ENCODE assay signal across 10 cellular contexts in genomic region chr10:71548494-71548846, GRCh38.
DNase-seq lines count a peak whose midpoint lies in the region; ATAC-seq, FAIRE-seq and TF ChIP-seq lines count a peak whose summit lies in the region.
"Had no signal": no experiment of that assay in that cellular context is flagged by ENCODE, and none has a peak within 500 bp of the region (broad histone marks: within the 10 kb centered on the region; RNA-seq: fewer than 3 reads in every experiment).

No MANE protein-coding gene starts in this region.

- no peak overlapping the region for H2AFZ ChIP-seq in keratinocyte (ENCODE audit: control insufficient read depth, low read length)

- dilution Hi-C loops in keratinocyte (cut with MboI; ENCODE audit: extremely low pct_ligation_motif_present, low sequenced_read_pairs) = no loop called here

- H3K27ac ChIP-seq in BLaER1 treated with 17β-estradiol and CSF1 and Interleukin-3, amounts not matched to agents 10 nM and 100 nM = no peak overlapping the region
- H3K27ac ChIP-seq in keratinocyte (ENCODE audit: control insufficient read depth, insufficient read depth, low read length) = no peak overlapping the region
- H3K27ac ChIP-seq: SJSA1 had no signal

- no peak overlapping the region for H3K27ac Mint-ChIP-seq in HFFc6
- no peak overlapping the region for H3K27ac Mint-ChIP-seq in activated CD4-positive, alpha-beta memory T cell treated with anti-CD3 and anti-CD28 coated beads for 36 hours

- no peaks in the 10 kb centered on the region for H3K4me1 Mint-ChIP-seq in HFFc6 (ENCODE audit: low read depth)
- no peaks in the 10 kb centered on the region for H3K4me1 Mint-ChIP-seq in activated CD4-positive, alpha-beta memory T cell treated with anti-CD3 and anti-CD28 coated beads for 36 hours (ENCODE audit: low read depth)

- ATAC-seq in HG03565 (IDR thresholded peaks at IDR 0.05; ENCODE audit: unreplicated experiment) (no peak), HG03442 (IDR thresholded peaks at IDR 0.05; ENCODE audit: unreplicated experiment) (no peak)

- no peak overlapping the region for H3K9ac ChIP-seq in BLaER1 treated with 17β-estradiol and CSF1 and Interleukin-3, amounts not matched to agents 10 nM and 100 nM
- no peak overlapping the region for H3K9ac ChIP-seq in keratinocyte (ENCODE audit: control insufficient read depth, extremely low read depth, insufficient read depth, low read length)

- H3K9me3 ChIP-seq in BLaER1 treated with 17β-estradiol and CSF1 and Interleukin-3, amounts not matched to agents 10 nM and 100 nM (replicated peaks in 1 of 11) = peaks cover 0 to 9% (median 5%) of the 10 kb centered on the region in 11 experiments; a peak in 9 of 22 replicates
- no peaks in the 10 kb centered on the region for H3K9me3 ChIP-seq in keratinocyte (ENCODE audit: control insufficient read depth, low read depth, low read length)
- H3K9me3 ChIP-seq: HAP-1, SJSA1 had no signal

- no peaks in the 10 kb centered on the region for H3K79me2 ChIP-seq in keratinocyte (ENCODE audit: control insufficient read depth, insufficient read depth, low read length)

- TF ChIP-seq CTCF in HFFc6 (IDR thresholded peaks at IDR 0.05) (peak; percentile 71), keratinocyte (optimal IDR thresholded peaks at IDR 0.05 in 1 of 3, IDR thresholded peaks at IDR 0.05 in 1 of 3, conservative IDR thresholded peaks at IDR 0.05 in 1 of 3; ENCODE audit: extremely low read depth in 1 of 3, insufficient read depth in 2 of 3, low read length in 3 of 3) (peak; percentile 34 to 47 (median 38))

- 0 out of 22 replicates have a peak, but pooled peaks cover 0 to 5% (median 0%) of the 10 kb centered on the region in 11 experiments for H4K20me1 ChIP-seq in BLaER1 treated with 17β-estradiol and CSF1 and Interleukin-3, amounts not matched to agents 10 nM and 100 nM
- H4K20me1 ChIP-seq in keratinocyte (ENCODE audit: control insufficient read depth, extremely low read depth, insufficient read depth, low read length) = no peaks in the 10 kb centered on the region

- peaks cover 29% of the 10 kb centered on the region for H3K27me3 Mint-ChIP-seq in HFFc6 (ENCODE audit: insufficient read depth)
- H3K27me3 Mint-ChIP-seq in activated CD4-positive, alpha-beta memory T cell treated with anti-CD3 and anti-CD28 coated beads for 36 hours = no peaks in the 10 kb centered on the region

- POLR2A ChIA-PET in activated CD4-positive, alpha-beta memory T cell treated with anti-CD3 and anti-CD28 coated beads for 36 hours (lab: Charles Lee) = no interaction called here

- CTCF ChIA-PET in activated CD4-positive, alpha-beta memory T cell treated with anti-CD3 and anti-CD28 coated beads for 36 hours (lab: Charles Lee) = interaction anchor here (0.5 to 2.1 kb wide), 10 partner anchors 11 to 205 kb away, joined by 3 to 8 read pairs (median 3); no protein-coding TSS in a partner anchor

- H3K9me3 Mint-ChIP-seq in HFFc6 = no peaks in the 10 kb centered on the region
- H3K9me3 Mint-ChIP-seq in activated CD4-positive, alpha-beta memory T cell treated with anti-CD3 and anti-CD28 coated beads for 36 hours = no peaks in the 10 kb centered on the region

- intact Hi-C loops in activated CD4-positive, alpha-beta memory T cell treated with anti-CD3 and anti-CD28 coated beads for 36 hours (cut with micrococcal nuclease) = no loop called here

- DNase-seq in HFFc6 = no peak
- peak; percentile 36 for DNase-seq in activated CD4-positive, alpha-beta memory T cell treated with anti-CD3 and anti-CD28 coated beads for 36 hours
- DNase-seq in keratinocyte (ENCODE audit: low read depth, low spot score) = no peak
- DNase-seq in HuH-7 (ENCODE audit: low spot score) = no peak
- DNase-seq in NOMO-1 treated with dmso at 0.1 percent for 144 hours (lab: John Stamatoyannopoulos, UW; ENCODE audit: unreplicated experiment) = no peak

- no peak overlapping the region for H3K4me3 ChIP-seq in BLaER1 treated with 17β-estradiol and CSF1 and Interleukin-3, amounts not matched to agents 10 nM and 100 nM
- no peak overlapping the region for H3K4me3 ChIP-seq in keratinocyte (ENCODE audit: control insufficient read depth in 2 of 3, extremely low read depth in 1 of 3, insufficient read depth in 2 of 3, low read depth in 1 of 3, low read length in 3 of 3)
- H3K4me3 ChIP-seq: HAP-1, SJSA1 had no signal

- no peaks in the 10 kb centered on the region for H3K36me3 ChIP-seq in BLaER1 treated with 17β-estradiol and CSF1 and Interleukin-3, amounts not matched to agents 10 nM and 100 nM
- H3K36me3 ChIP-seq in keratinocyte (ENCODE audit: control insufficient read depth in 2 of 2, extremely low read depth in 1 of 2, insufficient read depth in 2 of 2, low read length in 2 of 2) = no peaks in the 10 kb centered on the region
- H3K36me3 ChIP-seq: HAP-1, SJSA1 had no signal

- peaks cover 12 to 47% (median 32%) of the 10 kb centered on the region in 10 experiments for H3K4me1 ChIP-seq in BLaER1 treated with 17β-estradiol and CSF1 and Interleukin-3, amounts not matched to agents 10 nM and 100 nM
- H3K4me1 ChIP-seq in keratinocyte (ENCODE audit: control insufficient read depth, extremely low read depth, insufficient read depth, low read length) = no peaks in the 10 kb centered on the region
- H3K4me1 ChIP-seq: HAP-1, SJSA1 had no signal

- no peak for FAIRE-seq in keratinocyte (lab: Jason Lieb, UNC)

- H3K36me3 Mint-ChIP-seq in HFFc6 (ENCODE audit: low read depth) = no peaks in the 10 kb centered on the region
- H3K36me3 Mint-ChIP-seq in activated CD4-positive, alpha-beta memory T cell treated with anti-CD3 and anti-CD28 coated beads for 36 hours = no peaks in the 10 kb centered on the region

- H3K9me1 ChIP-seq in keratinocyte (ENCODE audit: control insufficient read depth, extremely low read depth, insufficient read depth, low read length) = no peaks in the 10 kb centered on the region

- no peak overlapping the region for H3K4me3 Mint-ChIP-seq in HFFc6
- no peak overlapping the region for H3K4me3 Mint-ChIP-seq in activated CD4-positive, alpha-beta memory T cell treated with anti-CD3 and anti-CD28 coated beads for 36 hours

- H3K4me2 ChIP-seq in BLaER1 treated with 17β-estradiol and CSF1 and Interleukin-3, amounts not matched to agents 10 nM and 100 nM = peak overlapping the region in 7 of 11 experiments; percentile 32 to 78 (median 67); a peak in 12 of 22 replicates
- H3K4me2 ChIP-seq in keratinocyte (ENCODE audit: control insufficient read depth, extremely low read depth, insufficient read depth, low read depth, low read length) = no peak overlapping the region

- H3K27me3 ChIP-seq in BLaER1 treated with 17β-estradiol and CSF1 and Interleukin-3, amounts not matched to agents 10 nM and 100 nM = no peaks in the 10 kb centered on the region
- peaks cover 14% of the 10 kb centered on the region for H3K27me3 ChIP-seq in keratinocyte (ENCODE audit: control insufficient read depth, extremely low read depth, insufficient read depth, low read length)
